In genomic region chr10:986881-987634, GRCh38 we compare ENCODE assay signal across 8 cellular contexts. TPM values are rescaled to one million over a fixed set of nuclear protein-coding genes. Genes with fewer than 3 reads are reported as not detected.
DNase-seq lines count a peak whose midpoint lies in the region; ATAC-seq lines count a peak whose summit lies in the region.

No MANE protein-coding gene starts in this region.

- peak overlapping the region; percentile 91 for H3K4me3 ChIP-seq in iPS-15b (ENCODE audit: low read depth, low read length)

- peak overlapping the region; percentile 85 for H3K27ac Mint-ChIP-seq in activated CD4-positive, alpha-beta memory T cell treated with anti-CD3 and anti-CD28 coated beads, Interleukin-2, amount 10 ng/mL, durations not matched to agents 7 days and 5 days
- H3K27ac Mint-ChIP-seq in stimulated activated naive B cell treated with anti-CD40 and anti-IgM and Interleukin-4, amounts not matched to agents 10 μg/mL and 1 μg/mL and 100 μg/mL, for 72 hours: peak overlapping the region; percentile 99

- no peaks in the 10 kb centered on the region for H3K27me3 Mint-ChIP-seq in activated CD4-positive, alpha-beta memory T cell treated with anti-CD3 and anti-CD28 coated beads, Interleukin-2, amount 10 ng/mL, durations not matched to agents 7 days and 5 days
- H3K27me3 Mint-ChIP-seq in stimulated activated naive B cell treated with anti-CD40 and anti-IgM and Interleukin-4, amounts not matched to agents 10 μg/mL and 1 μg/mL and 100 μg/mL, for 72 hours: no peaks in the 10 kb centered on the region

- peak overlapping the region; percentile 94 for H3K9ac ChIP-seq in iPS-15b (ENCODE audit: low read depth, low read length)

- CTCF ChIA-PET in activated CD4-positive, alpha-beta memory T cell treated with anti-CD3 and anti-CD28 coated beads, Interleukin-2, amount 10 ng/mL, durations not matched to agents 7 days and 5 days (lab: Charles Lee): interaction anchor here (0.9 to 1.1 kb wide), 2 partner anchors 56 to 62 kb away, joined by 3 read pairs; partner anchors contain the start of genes IDI1 and LARP4B

- H3K36me3 Mint-ChIP-seq in activated CD4-positive, alpha-beta memory T cell treated with anti-CD3 and anti-CD28 coated beads, Interleukin-2, amount 10 ng/mL, durations not matched to agents 7 days and 5 days (ENCODE audit: low read depth): peaks cover 14% of the 10 kb centered on the region
- peaks cover 23 to 27% of the 10 kb centered on the region in 2 donors for H3K36me3 Mint-ChIP-seq in stimulated activated naive B cell treated with anti-CD40 and anti-IgM and Interleukin-4, amounts not matched to agents 10 μg/mL and 1 μg/mL and 100 μg/mL, for 72 hours

- no peak for ATAC-seq in stimulated activated naive B cell treated with anti-CD40 and anti-IgM and Interleukin-4, amounts not matched to agents 10 μg/mL and 1 μg/mL and 100 μg/mL, for 72 hours (replicated peaks)
- ATAC-seq in HG03457 (IDR thresholded peaks at IDR 0.05; ENCODE audit: unreplicated experiment): no peak
- ATAC-seq in GM19351 (IDR thresholded peaks at IDR 0.05; ENCODE audit: unreplicated experiment): no peak

- no peaks in the 10 kb centered on the region for H3K9me3 Mint-ChIP-seq in activated CD4-positive, alpha-beta memory T cell treated with anti-CD3 and anti-CD28 coated beads, Interleukin-2, amount 10 ng/mL, durations not matched to agents 7 days and 5 days
- H3K9me3 Mint-ChIP-seq in stimulated activated naive B cell treated with anti-CD40 and anti-IgM and Interleukin-4, amounts not matched to agents 10 μg/mL and 1 μg/mL and 100 μg/mL, for 72 hours: no peaks in the 10 kb centered on the region

- POLR2A ChIA-PET in activated CD4-positive, alpha-beta memory T cell treated with anti-CD3 and anti-CD28 coated beads, Interleukin-2, amount 10 ng/mL, durations not matched to agents 7 days and 5 days (lab: Charles Lee): interaction anchor here (1.5 to 4.6 kb wide), 6 partner anchors 56 to 76 kb away, joined by 6 to 69 read pairs (median 10); partner anchors contain the start of genes IDI1, LARP4B and WDR37

- H3K4me3 Mint-ChIP-seq in activated CD4-positive, alpha-beta memory T cell treated with anti-CD3 and anti-CD28 coated beads, Interleukin-2, amount 10 ng/mL, durations not matched to agents 7 days and 5 days: peak overlapping the region; percentile 98
- H3K4me3 Mint-ChIP-seq in stimulated activated naive B cell treated with anti-CD40 and anti-IgM and Interleukin-4, amounts not matched to agents 10 μg/mL and 1 μg/mL and 100 μg/mL, for 72 hours: peak overlapping the region; percentile 96 to 97

- no peaks in the 10 kb centered on the region for H3K4me1 ChIP-seq in iPS-15b (ENCODE audit: control insufficient read depth, insufficient read depth, low read length)

- H3K36me3 ChIP-seq in iPS-15b (ENCODE audit: control insufficient read depth, insufficient read depth, low read length): no peaks in the 10 kb centered on the region

- H3K4me1 Mint-ChIP-seq in activated CD4-positive, alpha-beta memory T cell treated with anti-CD3 and anti-CD28 coated beads, Interleukin-2, amount 10 ng/mL, durations not matched to agents 7 days and 5 days: peaks cover 38% of the 10 kb centered on the region
- H3K4me1 Mint-ChIP-seq in stimulated activated naive B cell treated with anti-CD40 and anti-IgM and Interleukin-4, amounts not matched to agents 10 μg/mL and 1 μg/mL and 100 μg/mL, for 72 hours: peaks cover 23 to 36% of the 10 kb centered on the region in 2 donors

- DNase-seq in AG08395 (ENCODE audit: low spot score): peak; percentile 72
- peak; percentile 80 for DNase-seq in HS-27A (ENCODE audit: low read depth)
- DNase-seq in activated CD4-positive, alpha-beta memory T cell treated with anti-CD3 and anti-CD28 coated beads, Interleukin-2, amount 10 ng/mL, durations not matched to agents 7 days and 5 days: no peak
- DNase-seq in stimulated activated naive B cell treated with anti-CD40 and anti-IgM and Interleukin-4, amounts not matched to agents 10 μg/mL and 1 μg/mL and 100 μg/mL, for 72 hours: no peak
- no peak for DNase-seq in GM19238 (ENCODE audit: insufficient read length, low spot score)

- H3K27me3 ChIP-seq in iPS-15b (ENCODE audit: control insufficient read depth, insufficient read depth, low read length): no peaks in the 10 kb centered on the region

- H3K9me3 ChIP-seq in iPS-15b (ENCODE audit: control insufficient read depth, insufficient read depth, low read length): no peaks in the 10 kb centered on the region

RNA-seq across cellular contexts. Expression of gene GTPBP4, which starts 1.2 kb away (rescaled TPM):
- 10 to 100 TPM; 50.9 to 59.6 TPM for total RNA-seq in activated CD4-positive, alpha-beta memory T cell treated with anti-CD3 and anti-CD28 coated beads, Interleukin-2, amount 10 ng/mL, durations not matched to agents 7 days and 5 days

RNA-seq across cellular contexts. Expression of gene IDI2, which starts 38.6 kb away (rescaled TPM):
- total RNA-seq in activated CD4-positive, alpha-beta memory T cell treated with anti-CD3 and anti-CD28 coated beads, Interleukin-2, amount 10 ng/mL, durations not matched to agents 7 days and 5 days: not detected

RNA-seq across cellular contexts. Expression of gene LARP4B, which starts 55.6 kb away (rescaled TPM):
- total RNA-seq in activated CD4-positive, alpha-beta memory T cell treated with anti-CD3 and anti-CD28 coated beads, Interleukin-2, amount 10 ng/mL, durations not matched to agents 7 days and 5 days: 100 to 1,000 TPM in 1 of 2 experiments, 10 to 100 TPM in 1; 99.0 to 103 TPM

Comparison
In these comparisons a context has a peak if more than half of its experiments do, and no peak if none do; other contexts are left out.
1. DNase-seq: peak in AG08395 (single experiment) and HS-27A (single experiment); none in activated CD4-positive, alpha-beta memory T cell treated with anti-CD3 and anti-CD28 coated beads, Interleukin-2, amount 10 ng/mL, durations not matched to agents 7 days and 5 days (single experiment), stimulated activated naive B cell treated with anti-CD40 and anti-IgM and Interleukin-4, amounts not matched to agents 10 μg/mL and 1 μg/mL and 100 μg/mL, for 72 hours (single experiment) and GM19238 (single experiment).